ENCODE assay signal across 16 cellular contexts in the genomic region with DNA sequence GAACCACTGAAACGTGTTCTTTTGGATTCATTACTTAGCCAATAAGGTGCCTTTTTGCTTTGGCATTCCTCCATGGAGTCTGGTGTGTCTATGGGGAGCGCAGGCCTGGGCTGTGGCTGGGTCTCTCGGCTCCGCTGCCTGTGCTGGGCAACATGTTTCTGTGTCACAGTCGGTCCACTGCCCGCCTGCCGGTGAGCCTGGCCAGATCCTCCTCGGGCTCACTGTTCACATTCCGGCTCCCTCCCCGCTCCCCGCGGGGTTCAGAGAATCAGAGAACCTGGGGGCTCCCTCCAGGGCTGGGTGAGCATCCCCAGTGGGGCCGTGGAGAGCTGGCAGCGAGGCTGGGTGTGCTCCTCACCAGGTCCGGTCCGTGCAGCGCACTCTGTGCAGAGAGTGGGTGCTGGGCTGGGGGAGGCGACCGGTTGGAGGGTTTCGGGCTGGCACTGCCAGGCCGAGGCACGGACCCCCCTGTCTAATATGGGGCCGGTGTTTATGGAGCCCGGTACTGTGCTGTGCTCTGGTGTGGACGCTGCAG.
DNase-seq lines count a peak whose midpoint lies in the region; ATAC-seq and TF ChIP-seq lines count a peak whose summit lies in the region.
"Had no signal": no experiment of that assay in that cellular context is flagged by ENCODE, and none has a peak within 500 bp of the region (broad histone marks: within the 10 kb centered on the region; RNA-seq: fewer than 3 reads in every experiment).

No MANE protein-coding gene starts in this region.

- ATAC-seq in naive thymus-derived CD4-positive, alpha-beta T cell: peak; percentile 10
- ATAC-seq in upper lobe of right lung (peak; percentile 5), HG03354 (IDR thresholded peaks at IDR 0.05; ENCODE audit: poor library complexity, severe bottlenecking, unreplicated experiment) (no peak), HG03095 (IDR thresholded peaks at IDR 0.05; ENCODE audit: unreplicated experiment) (no peak)
- ATAC-seq: PC-3, Right ventricle myocardium inferior had no signal

- peaks cover 0 to 7% (median 0%) of the 10 kb centered on the region in 3 experiments for H3K36me3 ChIP-seq in naive thymus-derived CD4-positive, alpha-beta T cell (ENCODE audit: control insufficient read depth in 2 of 3, insufficient read depth in 3 of 3, low read length in 3 of 3)
- no peaks in the 10 kb centered on the region for H3K36me3 ChIP-seq in upper lobe of right lung
- H3K36me3 ChIP-seq in vagina: no peaks in the 10 kb centered on the region

- no peak overlapping the region for H3K27ac ChIP-seq in coronary artery
- H3K27ac ChIP-seq in naive thymus-derived CD4-positive, alpha-beta T cell (ENCODE audit: low read depth, low read length): no peak overlapping the region
- H3K27ac ChIP-seq in upper lobe of right lung: no peak overlapping the region
- no peak overlapping the region for H3K27ac ChIP-seq in vagina

- POLR2A ChIA-PET in naive thymus-derived CD4-positive, alpha-beta T cell (lab: Charles Lee): no interaction called here

- H3K4me1 Mint-ChIP-seq in naive thymus-derived CD4-positive, alpha-beta T cell: peaks cover 13 to 49% (median 39%) of the 10 kb centered on the region in 7 donors

- H3K27me3 Mint-ChIP-seq in naive thymus-derived CD4-positive, alpha-beta T cell: no peaks in the 10 kb centered on the region

- no peaks in the 10 kb centered on the region for H3K27me3 ChIP-seq in naive thymus-derived CD4-positive, alpha-beta T cell (ENCODE audit: control insufficient read depth in 2 of 2, insufficient read depth in 2 of 2, low read length in 2 of 2)
- H3K27me3 ChIP-seq in upper lobe of right lung (no peaks in the 10 kb centered on the region), vagina (no peaks in the 10 kb centered on the region)

- H3K4me3 ChIP-seq in coronary artery (no peak overlapping the region), upper lobe of right lung (no peak overlapping the region), vagina (no peak overlapping the region)
- no peak overlapping the region for H3K4me3 ChIP-seq in naive thymus-derived CD4-positive, alpha-beta T cell (ENCODE audit: low read length)

- TF ChIP-seq CTCF in coronary artery (IDR thresholded peaks at IDR 0.05): no peak
- no peak for TF ChIP-seq CTCF in upper lobe of right lung (IDR thresholded peaks at IDR 0.05)
- TF ChIP-seq CTCF in vagina (IDR thresholded peaks at IDR 0.05): no peak

- TF ChIP-seq POLR2A in vagina (IDR thresholded peaks at IDR 0.05): no peak

- CTCF ChIA-PET in naive thymus-derived CD4-positive, alpha-beta T cell (lab: Charles Lee): no interaction called here

- no peaks in the 10 kb centered on the region for H3K9me3 ChIP-seq in naive thymus-derived CD4-positive, alpha-beta T cell (ENCODE audit: control insufficient read depth in 2 of 3, low read length in 3 of 3)
- no peaks in the 10 kb centered on the region for H3K9me3 ChIP-seq in upper lobe of right lung
- no peaks in the 10 kb centered on the region for H3K9me3 ChIP-seq in vagina

- peaks cover 0 to 6% (median 0%) of the 10 kb centered on the region in 11 donors for H3K9me3 Mint-ChIP-seq in naive thymus-derived CD4-positive, alpha-beta T cell

- intact Hi-C loops in naive thymus-derived CD4-positive, alpha-beta T cell (cut with micrococcal nuclease): no loop called here
- intact Hi-C loops in upper lobe of right lung (cut with DNase I) (no loop called here), vagina (cut with DNase I) (loop anchor here (10.0 kb wide), 1 partner anchor 673 kb away; no protein-coding TSS in a partner anchor)

- peaks cover 0 to 11% of the 10 kb centered on the region in 2 donors for H3K4me1 ChIP-seq in naive thymus-derived CD4-positive, alpha-beta T cell (ENCODE audit: control insufficient read depth in 2 of 2, insufficient read depth in 2 of 2, low read length in 2 of 2)
- H3K4me1 ChIP-seq in upper lobe of right lung (peaks cover 17% of the 10 kb centered on the region), vagina (peaks cover 46% of the 10 kb centered on the region)
- H3K4me1 ChIP-seq: Caco-2 had no signal

- no peak overlapping the region for H3K4me3 Mint-ChIP-seq in naive thymus-derived CD4-positive, alpha-beta T cell
- H3K4me3 Mint-ChIP-seq: CD14-positive monocyte had no signal

- peak; percentile 55 for DNase-seq in activated effector memory CD4-positive, alpha-beta T cell treated with anti-CD3 and anti-CD28 coated beads, Interleukin-2, amount 50 U/mL, for 16 hours
- DNase-seq in activated effector memory CD4-positive, alpha-beta T cell treated with Interleukin-2 at 50 U/mL for 16 hours: no peak
- peak; percentile 74 for DNase-seq in coronary artery (ENCODE audit: low spot score)
- no peak for DNase-seq in naive thymus-derived CD4-positive, alpha-beta T cell
- no peak for DNase-seq in upper lobe of right lung
- DNase-seq in vagina (ENCODE audit: extremely low spot score in 2 of 2): no peak
- DNase-seq: HCEC 1CT, NCI-H1436, NCI-H2029 treated with DMSO at 0.1 percent for 48 hours, NCI-H526, PC-3 had no signal

- no peak overlapping the region for H3K27ac Mint-ChIP-seq in naive thymus-derived CD4-positive, alpha-beta T cell

- H3K36me3 Mint-ChIP-seq in naive thymus-derived CD4-positive, alpha-beta T cell: peaks cover 0 to 21% (median 6%) of the 10 kb centered on the region in 5 donors

Comparison
In these comparisons a context has a peak if more than half of its experiments do, and no peak if none do; other contexts are left out.
1. DNase-seq: peak in activated effector memory CD4-positive, alpha-beta T cell treated with anti-CD3 and anti-CD28 coated beads, Interleukin-2, amount 50 U/mL, for 16 hours (single experiment) and coronary artery (single experiment); none in activated effector memory CD4-positive, alpha-beta T cell treated with Interleukin-2 at 50 U/mL for 16 hours (single experiment), naive thymus-derived CD4-positive, alpha-beta T cell (0 of 9), upper lobe of right lung (single experiment) and vagina (0 of 2).
2. ATAC-seq: peak in naive thymus-derived CD4-positive, alpha-beta T cell (single experiment) and upper lobe of right lung (single experiment); none in HG03354 (single experiment) and HG03095 (single experiment).